In genomic region chr11:126403658-126404057, GRCh38 we compare ENCODE assay signal across 11 cellular contexts. TPM values are rescaled to one million over a fixed set of nuclear protein-coding genes. Genes with fewer than 3 reads are reported as not detected.
DNase-seq lines count a peak whose midpoint lies in the region; ATAC-seq, FAIRE-seq and TF ChIP-seq lines count a peak whose summit lies in the region.
"Had no signal": no experiment of that assay in that cellular context is flagged by ENCODE, and none has a peak within 500 bp of the region (broad histone marks: within the 10 kb centered on the region; RNA-seq: fewer than 3 reads in every experiment).

No MANE protein-coding gene starts in this region.

- H4K20me1 ChIP-seq in keratinocyte (ENCODE audit: control insufficient read depth, extremely low read depth, insufficient read depth, low read length): no peaks in the 10 kb centered on the region

- peak overlapping the region; percentile 79 for H3K4me2 ChIP-seq in keratinocyte (ENCODE audit: control insufficient read depth, extremely low read depth, insufficient read depth, low read depth, low read length)

- peak overlapping the region; percentile 36 for H3K9ac ChIP-seq in keratinocyte (ENCODE audit: control insufficient read depth, extremely low read depth, insufficient read depth, low read length)

- dilution Hi-C loops in keratinocyte (cut with MboI; ENCODE audit: extremely low pct_ligation_motif_present, low sequenced_read_pairs): no loop called here

- DNase-seq in keratinocyte (ENCODE audit: low read depth, low spot score): no peak
- DNase-seq in GF-D8 (lab: John Stamatoyannopoulos, UW): no peak
- DNase-seq in NCI-H1930 (lab: John Stamatoyannopoulos, UW): no peak
- DNase-seq in NCI-H1436 treated with DMSO at 0.1 percent for 48 hours (lab: John Stamatoyannopoulos, UW): no peak
- DNase-seq in G401 (ENCODE audit: low spot score): no peak
- DNase-seq: activated CD4-positive, CD25-positive, alpha-beta regulatory T cell; NCI-H526 had no signal

- H3K79me2 ChIP-seq in keratinocyte (ENCODE audit: control insufficient read depth, insufficient read depth, low read length): peaks cover 1% of the 10 kb centered on the region

- FAIRE-seq in keratinocyte (lab: Jason Lieb, UNC): peak; percentile 69

- H2AFZ ChIP-seq in keratinocyte (ENCODE audit: control insufficient read depth, low read length): no peak overlapping the region

- peaks cover 9% of the 10 kb centered on the region for H3K9me1 ChIP-seq in keratinocyte (ENCODE audit: control insufficient read depth, extremely low read depth, insufficient read depth, low read length)

- TF ChIP-seq CTCF in keratinocyte (optimal IDR thresholded peaks at IDR 0.05 in 1 of 3, IDR thresholded peaks at IDR 0.05 in 1 of 3, conservative IDR thresholded peaks at IDR 0.05 in 1 of 3; ENCODE audit: extremely low read depth in 1 of 3, insufficient read depth in 2 of 3, low read length in 3 of 3): no peak

- no peaks in the 10 kb centered on the region for H3K9me3 ChIP-seq in keratinocyte (ENCODE audit: control insufficient read depth, low read depth, low read length)
- H3K9me3 ChIP-seq: adrenal gland had no signal

- peak overlapping the region; percentile 85 for H3K27ac ChIP-seq in keratinocyte (ENCODE audit: control insufficient read depth, insufficient read depth, low read length)

- H3K4me3 ChIP-seq in keratinocyte (ENCODE audit: control insufficient read depth in 2 of 3, extremely low read depth in 1 of 3, insufficient read depth in 2 of 3, low read depth in 1 of 3, low read length in 3 of 3): peak overlapping the region in 2 of 3 experiments; percentile 5 to 37
- H3K4me3 ChIP-seq: adrenal gland had no signal

- H3K36me3 ChIP-seq in keratinocyte (ENCODE audit: control insufficient read depth in 2 of 2, extremely low read depth in 1 of 2, insufficient read depth in 2 of 2, low read length in 2 of 2): peaks cover 1 to 5% of the 10 kb centered on the region in 2 experiments

- peak; percentile 100 for ATAC-seq in GM18867 (IDR thresholded peaks at IDR 0.05; ENCODE audit: unreplicated experiment)
- ATAC-seq in GM21737 (IDR thresholded peaks at IDR 0.05; ENCODE audit: unreplicated experiment): peak; percentile 95
- ATAC-seq in HG03439 (IDR thresholded peaks at IDR 0.05; ENCODE audit: unreplicated experiment): peak; percentile 94

- peaks cover 33% of the 10 kb centered on the region for H3K4me1 ChIP-seq in keratinocyte (ENCODE audit: control insufficient read depth, extremely low read depth, insufficient read depth, low read length)

- in situ Hi-C loops in G401 (cut with HindIII; ENCODE audit: low sequenced_read_pairs): no loop called here

- no peaks in the 10 kb centered on the region for H3K27me3 ChIP-seq in keratinocyte (ENCODE audit: control insufficient read depth, extremely low read depth, insufficient read depth, low read length)
- H3K27me3 ChIP-seq: adrenal gland had no signal

RNA-seq across cellular contexts. Expression of gene ST3GAL4, which starts 48.2 kb away (rescaled TPM):
- 23.2 to 38.9 TPM (median 24.6 TPM) in 3 replicates for polyA plus RNA-seq in keratinocyte
- polyA plus RNA-seq in keratinocyte (2011; ENCODE audit: low read depth): 4.4 TPM
- 28.3 and 29.2 TPM in 2 replicates for polyA plus RNA-seq in keratinocyte (2011; cell fraction: cytosol; rRNA removed)
- 17.5 and 18.9 TPM in 2 replicates for polyA plus RNA-seq in keratinocyte (2011; cell fraction: nucleus; rRNA removed)
- 11.6 and 27.8 TPM in 2 replicates for polyA plus RNA-seq in keratinocyte (2012; ENCODE audit: low replicate concordance)
- 11.4 to 49.8 TPM (median 17.7 TPM) in 3 replicates for polyA minus RNA-seq in keratinocyte
- 13.0 TPM for polyA minus RNA-seq in keratinocyte (2011; cell fraction: cytosol; rRNA and poly(A)+ RNA removed)
- polyA minus RNA-seq in keratinocyte (2011; cell fraction: nucleus; rRNA and poly(A)+ RNA removed): 5.6 and 9.4 TPM in 2 replicates
- total RNA-seq in G401 (2014; rRNA removed; shearing (Covaris generic)): 26.2 and 35.0 TPM in 2 replicates
